1 cellular context compared by ENCODE assay signal in the genomic region with DNA sequence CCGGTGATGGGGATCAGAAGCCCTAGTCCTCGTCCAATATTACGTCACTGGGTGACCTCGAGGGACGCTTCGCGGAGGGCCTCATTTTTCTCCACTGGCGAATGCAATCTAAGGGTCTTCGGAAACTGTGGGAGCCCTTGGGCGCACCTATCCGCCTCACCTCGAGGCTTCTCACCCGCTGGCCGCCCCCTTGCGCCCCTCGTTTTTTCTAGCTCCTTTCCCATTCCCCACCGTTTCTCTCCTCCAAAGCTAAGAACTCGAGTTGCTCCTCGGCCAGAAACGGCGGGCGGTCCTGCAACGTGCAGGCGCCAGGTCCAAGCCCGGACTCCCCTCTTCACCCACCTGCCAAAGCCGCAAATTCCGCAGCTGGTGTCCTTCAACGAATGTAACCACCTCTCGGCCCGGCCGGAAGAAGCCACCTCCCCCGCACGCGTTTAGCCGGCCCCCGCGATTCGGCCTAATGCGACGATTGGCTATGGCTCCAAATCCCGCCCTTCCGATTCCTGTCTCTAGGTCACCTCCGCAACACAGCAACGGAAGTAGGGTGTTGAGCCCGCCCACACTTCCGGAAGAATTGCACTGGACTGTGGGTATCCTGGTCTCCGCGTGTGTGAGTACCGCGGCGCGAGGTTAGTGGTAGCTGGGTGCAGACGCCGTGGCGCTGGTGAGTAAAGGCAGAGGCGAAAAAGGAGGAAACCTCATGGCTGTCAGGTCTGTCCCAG.
TF ChIP-seq lines count a peak whose summit lies in the region.

A gene with protein sequence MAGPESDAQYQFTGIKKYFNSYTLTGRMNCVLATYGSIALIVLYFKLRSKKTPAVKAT (minus strand): TSS at position 409 of the 722 bp plus-strand sequence. CDS start 4,018 bp downstream, outside the sequence.
A gene with protein sequence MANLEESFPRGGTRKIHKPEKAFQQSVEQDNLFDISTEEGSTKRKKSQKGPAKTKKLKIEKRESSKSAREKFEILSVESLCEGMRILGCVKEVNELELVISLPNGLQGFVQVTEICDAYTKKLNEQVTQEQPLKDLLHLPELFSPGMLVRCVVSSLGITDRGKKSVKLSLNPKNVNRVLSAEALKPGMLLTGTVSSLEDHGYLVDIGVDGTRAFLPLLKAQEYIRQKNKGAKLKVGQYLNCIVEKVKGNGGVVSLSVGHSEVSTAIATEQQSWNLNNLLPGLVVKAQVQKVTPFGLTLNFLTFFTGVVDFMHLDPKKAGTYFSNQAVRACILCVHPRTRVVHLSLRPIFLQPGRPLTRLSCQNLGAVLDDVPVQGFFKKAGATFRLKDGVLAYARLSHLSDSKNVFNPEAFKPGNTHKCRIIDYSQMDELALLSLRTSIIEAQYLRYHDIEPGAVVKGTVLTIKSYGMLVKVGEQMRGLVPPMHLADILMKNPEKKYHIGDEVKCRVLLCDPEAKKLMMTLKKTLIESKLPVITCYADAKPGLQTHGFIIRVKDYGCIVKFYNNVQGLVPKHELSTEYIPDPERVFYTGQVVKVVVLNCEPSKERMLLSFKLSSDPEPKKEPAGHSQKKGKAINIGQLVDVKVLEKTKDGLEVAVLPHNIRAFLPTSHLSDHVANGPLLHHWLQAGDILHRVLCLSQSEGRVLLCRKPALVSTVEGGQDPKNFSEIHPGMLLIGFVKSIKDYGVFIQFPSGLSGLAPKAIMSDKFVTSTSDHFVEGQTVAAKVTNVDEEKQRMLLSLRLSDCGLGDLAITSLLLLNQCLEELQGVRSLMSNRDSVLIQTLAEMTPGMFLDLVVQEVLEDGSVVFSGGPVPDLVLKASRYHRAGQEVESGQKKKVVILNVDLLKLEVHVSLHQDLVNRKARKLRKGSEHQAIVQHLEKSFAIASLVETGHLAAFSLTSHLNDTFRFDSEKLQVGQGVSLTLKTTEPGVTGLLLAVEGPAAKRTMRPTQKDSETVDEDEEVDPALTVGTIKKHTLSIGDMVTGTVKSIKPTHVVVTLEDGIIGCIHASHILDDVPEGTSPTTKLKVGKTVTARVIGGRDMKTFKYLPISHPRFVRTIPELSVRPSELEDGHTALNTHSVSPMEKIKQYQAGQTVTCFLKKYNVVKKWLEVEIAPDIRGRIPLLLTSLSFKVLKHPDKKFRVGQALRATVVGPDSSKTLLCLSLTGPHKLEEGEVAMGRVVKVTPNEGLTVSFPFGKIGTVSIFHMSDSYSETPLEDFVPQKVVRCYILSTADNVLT (N-terminal part only) (plus strand): TSS at position 560 of the 722 bp plus-strand sequence. CDS start 1,801 bp downstream, outside the sequence.

TF ChIP-seq in HepG2, 621 proteins besides CTCF, POLR2A, EP300 and RAD21 (continued from another document and continues in another):
- TF ChIP-seq, protein P1, sequence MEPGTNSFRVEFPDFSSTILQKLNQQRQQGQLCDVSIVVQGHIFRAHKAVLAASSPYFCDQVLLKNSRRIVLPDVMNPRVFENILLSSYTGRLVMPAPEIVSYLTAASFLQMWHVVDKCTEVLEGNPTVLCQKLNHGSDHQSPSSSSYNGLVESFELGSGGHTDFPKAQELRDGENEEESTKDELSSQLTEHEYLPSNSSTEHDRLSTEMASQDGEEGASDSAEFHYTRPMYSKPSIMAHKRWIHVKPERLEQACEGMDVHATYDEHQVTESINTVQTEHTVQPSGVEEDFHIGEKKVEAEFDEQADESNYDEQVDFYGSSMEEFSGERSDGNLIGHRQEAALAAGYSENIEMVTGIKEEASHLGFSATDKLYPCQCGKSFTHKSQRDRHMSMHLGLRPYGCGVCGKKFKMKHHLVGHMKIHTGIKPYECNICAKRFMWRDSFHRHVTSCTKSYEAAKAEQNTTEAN (CRISPR knock-in tag; conservative IDR thresholded peaks at IDR 0.05): peak; percentile 80
- TF ChIP-seq HNRNPLL (IDR thresholded peaks at IDR 0.05; ENCODE audit: low read depth, low read length, poor library complexity, severe bottlenecking): peak; percentile 95
- no peak for TF ChIP-seq SOX6 (IDR thresholded peaks at IDR 0.05)
- 0 out of 2 replicates have a peak, but pooled peaks have one; percentile 16 for TF ChIP-seq SOX6 (CRISPR knock-in tag; IDR thresholded peaks at IDR 0.05)
- 0 out of 2 replicates have a peak, but pooled peaks have one; percentile 18 for TF ChIP-seq HNRNPL (IDR thresholded peaks at IDR 0.05; ENCODE audit: low read depth, low read length)
- no peak for TF ChIP-seq ZNF33A (CRISPR knock-in tag; IDR thresholded peaks at IDR 0.05; ENCODE audit: borderline replicate concordance)
- no peak for TF ChIP-seq ZNF879 (CRISPR knock-in tag; IDR thresholded peaks at IDR 0.05)
- TF ChIP-seq ZNF180 (CRISPR knock-in tag; IDR thresholded peaks at IDR 0.05; ENCODE audit: borderline replicate concordance, low read depth): 0 out of 2 replicates have a peak, but pooled peaks have one; percentile 48
- TF ChIP-seq, protein P2, sequence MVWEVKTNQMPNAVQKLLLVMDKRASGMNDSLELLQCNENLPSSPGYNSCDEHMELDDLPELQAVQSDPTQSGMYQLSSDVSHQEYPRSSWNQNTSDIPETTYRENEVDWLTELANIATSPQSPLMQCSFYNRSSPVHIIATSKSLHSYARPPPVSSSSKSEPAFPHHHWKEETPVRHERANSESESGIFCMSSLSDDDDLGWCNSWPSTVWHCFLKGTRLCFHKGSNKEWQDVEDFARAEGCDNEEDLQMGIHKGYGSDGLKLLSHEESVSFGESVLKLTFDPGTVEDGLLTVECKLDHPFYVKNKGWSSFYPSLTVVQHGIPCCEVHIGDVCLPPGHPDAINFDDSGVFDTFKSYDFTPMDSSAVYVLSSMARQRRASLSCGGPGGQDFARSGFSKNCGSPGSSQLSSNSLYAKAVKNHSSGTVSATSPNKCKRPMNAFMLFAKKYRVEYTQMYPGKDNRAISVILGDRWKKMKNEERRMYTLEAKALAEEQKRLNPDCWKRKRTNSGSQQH (CRISPR knock-in tag; IDR thresholded peaks at IDR 0.05; ENCODE audit: low read depth): no peak
- TF ChIP-seq TBL1XR1 (IDR thresholded peaks at IDR 0.05; ENCODE audit: borderline replicate concordance, low read length, partially characterized antibody): no peak
- peak; percentile 37; the same call in 1 of the 2 replicates for TF ChIP-seq MIXL1 (CRISPR knock-in tag; IDR thresholded peaks at IDR 0.05)
- TF ChIP-seq, protein P3, sequence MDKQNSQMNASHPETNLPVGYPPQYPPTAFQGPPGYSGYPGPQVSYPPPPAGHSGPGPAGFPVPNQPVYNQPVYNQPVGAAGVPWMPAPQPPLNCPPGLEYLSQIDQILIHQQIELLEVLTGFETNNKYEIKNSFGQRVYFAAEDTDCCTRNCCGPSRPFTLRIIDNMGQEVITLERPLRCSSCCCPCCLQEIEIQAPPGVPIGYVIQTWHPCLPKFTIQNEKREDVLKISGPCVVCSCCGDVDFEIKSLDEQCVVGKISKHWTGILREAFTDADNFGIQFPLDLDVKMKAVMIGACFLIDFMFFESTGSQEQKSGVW (CRISPR knock-in tag; IDR thresholded peaks at IDR 0.05; ENCODE audit: borderline replicate concordance): no peak
- TF ChIP-seq, protein P4, sequence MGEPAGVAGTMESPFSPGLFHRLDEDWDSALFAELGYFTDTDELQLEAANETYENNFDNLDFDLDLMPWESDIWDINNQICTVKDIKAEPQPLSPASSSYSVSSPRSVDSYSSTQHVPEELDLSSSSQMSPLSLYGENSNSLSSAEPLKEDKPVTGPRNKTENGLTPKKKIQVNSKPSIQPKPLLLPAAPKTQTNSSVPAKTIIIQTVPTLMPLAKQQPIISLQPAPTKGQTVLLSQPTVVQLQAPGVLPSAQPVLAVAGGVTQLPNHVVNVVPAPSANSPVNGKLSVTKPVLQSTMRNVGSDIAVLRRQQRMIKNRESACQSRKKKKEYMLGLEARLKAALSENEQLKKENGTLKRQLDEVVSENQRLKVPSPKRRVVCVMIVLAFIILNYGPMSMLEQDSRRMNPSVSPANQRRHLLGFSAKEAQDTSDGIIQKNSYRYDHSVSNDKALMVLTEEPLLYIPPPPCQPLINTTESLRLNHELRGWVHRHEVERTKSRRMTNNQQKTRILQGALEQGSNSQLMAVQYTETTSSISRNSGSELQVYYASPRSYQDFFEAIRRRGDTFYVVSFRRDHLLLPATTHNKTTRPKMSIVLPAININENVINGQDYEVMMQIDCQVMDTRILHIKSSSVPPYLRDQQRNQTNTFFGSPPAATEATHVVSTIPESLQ (CRISPR knock-in tag; conservative IDR thresholded peaks at IDR 0.05): no peak; the same call in 1 of the 2 replicates
- TF ChIP-seq ZNF350 (CRISPR knock-in tag; IDR thresholded peaks at IDR 0.05; ENCODE audit: borderline replicate concordance, low read depth): peak; percentile 73; the same call in 1 of the 2 replicates
- no peak for TF ChIP-seq SMAD9 (CRISPR knock-in tag; IDR thresholded peaks at IDR 0.05)
- TF ChIP-seq ZNF10 (CRISPR knock-in tag; IDR thresholded peaks at IDR 0.05; ENCODE audit: borderline replicate concordance, low read depth): no peak
- TF ChIP-seq SP5 (CRISPR knock-in tag; IDR thresholded peaks at IDR 0.05; ENCODE audit: borderline replicate concordance, low read depth): peak; percentile 15; the same call in 1 of the 2 replicates
- no peak; the same call in none of the 2 replicates for TF ChIP-seq KAT7 (CRISPR knock-in tag; IDR thresholded peaks at IDR 0.05; ENCODE audit: borderline replicate concordance)
- TF ChIP-seq FOSL2 (CRISPR knock-in tag; IDR thresholded peaks at IDR 0.05): peak; percentile 8; the same call in 1 of the 2 replicates
- TF ChIP-seq IRF2 (CRISPR knock-in tag; IDR thresholded peaks at IDR 0.05): peak; percentile 48
- TF ChIP-seq, protein P5, sequence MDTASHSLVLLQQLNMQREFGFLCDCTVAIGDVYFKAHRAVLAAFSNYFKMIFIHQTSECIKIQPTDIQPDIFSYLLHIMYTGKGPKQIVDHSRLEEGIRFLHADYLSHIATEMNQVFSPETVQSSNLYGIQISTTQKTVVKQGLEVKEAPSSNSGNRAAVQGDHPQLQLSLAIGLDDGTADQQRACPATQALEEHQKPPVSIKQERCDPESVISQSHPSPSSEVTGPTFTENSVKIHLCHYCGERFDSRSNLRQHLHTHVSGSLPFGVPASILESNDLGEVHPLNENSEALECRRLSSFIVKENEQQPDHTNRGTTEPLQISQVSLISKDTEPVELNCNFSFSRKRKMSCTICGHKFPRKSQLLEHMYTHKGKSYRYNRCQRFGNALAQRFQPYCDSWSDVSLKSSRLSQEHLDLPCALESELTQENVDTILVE (CRISPR knock-in tag; IDR thresholded peaks at IDR 0.05): peak; percentile 72; the same call in 1 of the 2 replicates
- TF ChIP-seq ZNF282 (IDR thresholded peaks at IDR 0.05; ENCODE audit: partially characterized antibody): no peak
- TF ChIP-seq RARA (CRISPR knock-in tag; IDR thresholded peaks at IDR 0.05): 0 out of 2 replicates have a peak, but pooled peaks have one; percentile 26
- TF ChIP-seq FOXP1 (IDR thresholded peaks at IDR 0.05): no peak
- no peak; the same call in 1 of the 2 replicates for TF ChIP-seq FOXP1 (CRISPR knock-in tag; IDR thresholded peaks at IDR 0.05)
- TF ChIP-seq ZNF263 (CRISPR knock-in tag; IDR thresholded peaks at IDR 0.05): no peak
- no peak for TF ChIP-seq ZNF776 (CRISPR knock-in tag; IDR thresholded peaks at IDR 0.05)
- peak; percentile 84; the same call in 1 of the 2 replicates for TF ChIP-seq SAFB2 (CRISPR knock-in tag; IDR thresholded peaks at IDR 0.05; ENCODE audit: borderline replicate concordance, low read depth)
- TF ChIP-seq, protein P6, sequence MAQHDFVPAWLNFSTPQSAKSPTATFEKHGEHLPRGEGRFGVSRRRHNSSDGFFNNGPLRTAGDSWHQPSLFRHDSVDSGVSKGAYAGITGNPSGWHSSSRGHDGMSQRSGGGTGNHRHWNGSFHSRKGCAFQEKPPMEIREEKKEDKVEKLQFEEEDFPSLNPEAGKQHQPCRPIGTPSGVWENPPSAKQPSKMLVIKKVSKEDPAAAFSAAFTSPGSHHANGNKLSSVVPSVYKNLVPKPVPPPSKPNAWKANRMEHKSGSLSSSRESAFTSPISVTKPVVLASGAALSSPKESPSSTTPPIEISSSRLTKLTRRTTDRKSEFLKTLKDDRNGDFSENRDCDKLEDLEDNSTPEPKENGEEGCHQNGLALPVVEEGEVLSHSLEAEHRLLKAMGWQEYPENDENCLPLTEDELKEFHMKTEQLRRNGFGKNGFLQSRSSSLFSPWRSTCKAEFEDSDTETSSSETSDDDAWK (CRISPR knock-in tag; IDR thresholded peaks at IDR 0.05): no peak
- TF ChIP-seq, protein P7, sequence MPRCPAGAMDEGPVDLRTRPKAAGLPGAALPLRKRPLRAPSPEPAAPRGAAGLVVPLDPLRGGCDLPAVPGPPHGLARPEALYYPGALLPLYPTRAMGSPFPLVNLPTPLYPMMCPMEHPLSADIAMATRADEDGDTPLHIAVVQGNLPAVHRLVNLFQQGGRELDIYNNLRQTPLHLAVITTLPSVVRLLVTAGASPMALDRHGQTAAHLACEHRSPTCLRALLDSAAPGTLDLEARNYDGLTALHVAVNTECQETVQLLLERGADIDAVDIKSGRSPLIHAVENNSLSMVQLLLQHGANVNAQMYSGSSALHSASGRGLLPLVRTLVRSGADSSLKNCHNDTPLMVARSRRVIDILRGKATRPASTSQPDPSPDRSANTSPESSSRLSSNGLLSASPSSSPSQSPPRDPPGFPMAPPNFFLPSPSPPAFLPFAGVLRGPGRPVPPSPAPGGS (CRISPR knock-in tag; IDR thresholded peaks at IDR 0.05): no peak
- no peak for TF ChIP-seq ZC3H4 (CRISPR knock-in tag; IDR thresholded peaks at IDR 0.05; ENCODE audit: borderline replicate concordance)
- peak; percentile 70 for TF ChIP-seq CREB1 (IDR thresholded peaks at IDR 0.05)
- TF ChIP-seq CREB1 (CRISPR knock-in tag; IDR thresholded peaks at IDR 0.05): peak; percentile 92
- no peak for TF ChIP-seq TBX3 (IDR thresholded peaks at IDR 0.05; ENCODE audit: borderline replicate concordance)
- TF ChIP-seq BHLHE40 (IDR thresholded peaks at IDR 0.05; ENCODE audit: low read length): peak; percentile 73
- no peak for TF ChIP-seq ZNF234 (CRISPR knock-in tag; conservative IDR thresholded peaks at IDR 0.05)
- TF ChIP-seq, protein P8, sequence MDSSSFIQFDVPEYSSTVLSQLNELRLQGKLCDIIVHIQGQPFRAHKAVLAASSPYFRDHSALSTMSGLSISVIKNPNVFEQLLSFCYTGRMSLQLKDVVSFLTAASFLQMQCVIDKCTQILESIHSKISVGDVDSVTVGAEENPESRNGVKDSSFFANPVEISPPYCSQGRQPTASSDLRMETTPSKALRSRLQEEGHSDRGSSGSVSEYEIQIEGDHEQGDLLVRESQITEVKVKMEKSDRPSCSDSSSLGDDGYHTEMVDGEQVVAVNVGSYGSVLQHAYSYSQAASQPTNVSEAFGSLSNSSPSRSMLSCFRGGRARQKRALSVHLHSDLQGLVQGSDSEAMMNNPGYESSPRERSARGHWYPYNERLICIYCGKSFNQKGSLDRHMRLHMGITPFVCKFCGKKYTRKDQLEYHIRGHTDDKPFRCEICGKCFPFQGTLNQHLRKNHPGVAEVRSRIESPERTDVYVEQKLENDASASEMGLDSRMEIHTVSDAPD (CRISPR knock-in tag; IDR thresholded peaks at IDR 0.05): 0 out of 2 replicates have a peak, but pooled peaks have one; percentile 33
- no peak for TF ChIP-seq NR2F2 (IDR thresholded peaks at IDR 0.05; ENCODE audit: borderline replicate concordance, low read depth)
- no peak for TF ChIP-seq SRSF9 (IDR thresholded peaks at IDR 0.05; ENCODE audit: borderline replicate concordance, insufficient read depth, low read depth, low read length, poor library complexity, severe bottlenecking)
- no peak for TF ChIP-seq CHD2 (IDR thresholded peaks at IDR 0.05; ENCODE audit: low read depth, low read length)
- TF ChIP-seq POLR2AphosphoS2 (IDR thresholded peaks at IDR 0.05; ENCODE audit: low read depth, low read length): no peak
- TF ChIP-seq, protein P9, sequence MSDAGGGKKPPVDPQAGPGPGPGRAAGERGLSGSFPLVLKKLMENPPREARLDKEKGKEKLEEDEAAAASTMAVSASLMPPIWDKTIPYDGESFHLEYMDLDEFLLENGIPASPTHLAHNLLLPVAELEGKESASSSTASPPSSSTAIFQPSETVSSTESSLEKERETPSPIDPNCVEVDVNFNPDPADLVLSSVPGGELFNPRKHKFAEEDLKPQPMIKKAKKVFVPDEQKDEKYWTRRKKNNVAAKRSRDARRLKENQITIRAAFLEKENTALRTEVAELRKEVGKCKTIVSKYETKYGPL (CRISPR knock-in tag; IDR thresholded peaks at IDR 0.05): peak; percentile 54; the same call in 1 of the 2 replicates
- 0 out of 2 replicates have a peak, but pooled peaks have one; percentile 53 for TF ChIP-seq ZMAT3 (CRISPR knock-in tag; conservative IDR thresholded peaks at IDR 0.05)
